In the genomic region with DNA sequence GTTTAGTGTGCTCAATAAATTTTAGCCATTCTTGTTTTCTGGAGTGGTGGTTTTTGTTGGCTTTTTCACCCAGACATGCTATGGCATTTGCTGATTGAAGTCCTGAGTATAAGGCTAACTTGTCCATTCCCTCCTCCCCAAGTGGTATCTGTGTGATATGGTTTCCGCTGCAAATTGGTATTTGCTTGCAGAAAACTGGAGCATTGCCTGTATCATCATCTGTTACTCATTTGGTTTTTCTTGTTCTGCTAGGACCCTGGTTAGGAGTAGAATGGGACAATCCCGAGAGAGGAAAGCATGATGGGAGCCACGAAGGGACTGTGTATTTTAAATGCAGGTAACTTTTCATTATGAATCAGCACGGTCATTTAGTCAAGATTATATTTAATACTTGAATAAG, we compare ENCODE assay signal across 1 cellular context.
TF ChIP-seq lines count a peak whose summit lies in the region.

No MANE protein-coding gene starts in this region.

TF ChIP-seq in GM23338, 12 proteins besides CTCF, POLR2A, EP300 and RAD21 (continued from another document):
- TF ChIP-seq EZH2phosphoT487 (IDR thresholded peaks at IDR 0.05; ENCODE audit: unreplicated experiment): no peak
- no peak for TF ChIP-seq POLR2AphosphoS5 (IDR thresholded peaks at IDR 0.05; ENCODE audit: low read depth)
- no peak for TF ChIP-seq JUNB (IDR thresholded peaks at IDR 0.05; ENCODE audit: unreplicated experiment)
- no peak for TF ChIP-seq STAT1 (IDR thresholded peaks at IDR 0.05; ENCODE audit: unreplicated experiment)
